Comparison of ENCODE assay signal across 8 cellular contexts in genomic region chr3:79521221-79521848, GRCh38.
DNase-seq lines count a peak whose midpoint lies in the region; ATAC-seq and TF ChIP-seq lines count a peak whose summit lies in the region.

No MANE protein-coding gene starts in this region.

- no peak overlapping the region for H3K4me2 ChIP-seq in OCI-LY1 (ENCODE audit: low read length)

- POLR2A ChIA-PET in CD8-positive, alpha-beta T cell (lab: Charles Lee) = no interaction called here

- no peak overlapping the region for H3K27ac Mint-ChIP-seq in endothelial cell (ENCODE audit: unreplicated experiment)
- H3K27ac Mint-ChIP-seq in CD8-positive, alpha-beta T cell = no peak overlapping the region

- DNase-seq in AG09319 (ENCODE audit: extremely low read depth, low read depth) (no peak), endothelial cell (ENCODE audit: low spot score) (peak; percentile 37), ovary (no peak), GM19238 (ENCODE audit: insufficient read length, low spot score) (no peak)
- no peak for DNase-seq in CD8-positive, alpha-beta T cell

- H3K36me3 ChIP-seq in OCI-LY1 (ENCODE audit: insufficient read depth, low read length) (no peaks in the 10 kb centered on the region), ovary (no peaks in the 10 kb centered on the region)
- H3K36me3 ChIP-seq in CD8-positive, alpha-beta T cell (ENCODE audit: insufficient read depth, low read length) = no peaks in the 10 kb centered on the region

- TF ChIP-seq POLR2A in GM18505 (IDR thresholded peaks at IDR 0.05; ENCODE audit: borderline replicate concordance, extremely low read depth, insufficient read depth, insufficient read length) (no peak), ovary (IDR thresholded peaks at IDR 0.05) (no peak)

- intact Hi-C loops in ovary (cut with DNase I) = no loop called here
- intact Hi-C loops in CD8-positive, alpha-beta T cell (cut with DNase I, micrococcal nuclease) = no loop called here

- no peaks in the 10 kb centered on the region for H3K27me3 Mint-ChIP-seq in endothelial cell (ENCODE audit: unreplicated experiment)
- H3K27me3 Mint-ChIP-seq in CD8-positive, alpha-beta T cell (ENCODE audit: low read depth) = no peaks in the 10 kb centered on the region

- H3K4me1 ChIP-seq in OCI-LY1 (ENCODE audit: insufficient read depth, low read length, severe bottlenecking) (no peaks in the 10 kb centered on the region), ovary (ENCODE audit: insufficient read depth) (no peaks in the 10 kb centered on the region)
- no peaks in the 10 kb centered on the region for H3K4me1 ChIP-seq in CD8-positive, alpha-beta T cell (ENCODE audit: insufficient read depth, low read length)

- H3K9me2 ChIP-seq in OCI-LY1 (ENCODE audit: low read depth, low read length) = no peaks in the 10 kb centered on the region

- ATAC-seq in GM18505 (IDR thresholded peaks at IDR 0.05; ENCODE audit: unreplicated experiment) (peak; percentile 60), HG03378 (IDR thresholded peaks at IDR 0.05; ENCODE audit: unreplicated experiment) (peak; percentile 73)
- ATAC-seq in CD8-positive, alpha-beta T cell = no peak

- no peak for TF ChIP-seq EP300 in ovary (IDR thresholded peaks at IDR 0.05)

- H2AFZ ChIP-seq in OCI-LY1 (ENCODE audit: low read length) = no peak overlapping the region

- no peak overlapping the region for H3K4me3 Mint-ChIP-seq in endothelial cell (ENCODE audit: unreplicated experiment)
- no peak overlapping the region for H3K4me3 Mint-ChIP-seq in CD8-positive, alpha-beta T cell

- no peaks in the 10 kb centered on the region for H4K20me1 ChIP-seq in OCI-LY1 (ENCODE audit: insufficient read depth, low read length)

- WGBS in ovary, 3 donors = 15 to 17% (median 17%) methylated on average over 8 of the region's 8 CpGs

- H3K9me3 ChIP-seq in OCI-LY1 (ENCODE audit: low read length) (no peaks in the 10 kb centered on the region), ovary (no peaks in the 10 kb centered on the region)
- no peaks in the 10 kb centered on the region for H3K9me3 ChIP-seq in CD8-positive, alpha-beta T cell (ENCODE audit: low read length)

- no peaks in the 10 kb centered on the region for H3K36me3 Mint-ChIP-seq in endothelial cell (ENCODE audit: low read depth, unreplicated experiment)
- no peaks in the 10 kb centered on the region for H3K36me3 Mint-ChIP-seq in CD8-positive, alpha-beta T cell

- H3K79me2 ChIP-seq in OCI-LY1 (ENCODE audit: insufficient read depth, low read length) = no peaks in the 10 kb centered on the region

- no peaks in the 10 kb centered on the region for H3K9me3 Mint-ChIP-seq in endothelial cell (ENCODE audit: unreplicated experiment)
- peaks cover 8% of the 10 kb centered on the region for H3K9me3 Mint-ChIP-seq in CD8-positive, alpha-beta T cell

- H3F3A ChIP-seq in OCI-LY1 (ENCODE audit: insufficient read depth, low read length) = no peaks in the 10 kb centered on the region

- H3K27ac ChIP-seq in OCI-LY1 (ENCODE audit: low read depth, low read length, poor library complexity, severe bottlenecking) (no peak overlapping the region), ovary (no peak overlapping the region)
- H3K27ac ChIP-seq in CD8-positive, alpha-beta T cell (ENCODE audit: low read depth, low read length) = no peak overlapping the region

- CTCF ChIA-PET in CD8-positive, alpha-beta T cell (lab: Charles Lee) = no interaction called here

- no peak overlapping the region for H3K4me3 ChIP-seq in OCI-LY1 (ENCODE audit: low read depth, low read length, poor library complexity, severe bottlenecking)
- H3K4me3 ChIP-seq in ovary = no peak overlapping the region
- H3K4me3 ChIP-seq in CD8-positive, alpha-beta T cell (ENCODE audit: low read depth, low read length) = no peak overlapping the region

- TF ChIP-seq CTCF in AG09319 (IDR thresholded peaks at IDR 0.05; ENCODE audit: low read depth, low read length) (peak; percentile 50), OCI-LY1 (IDR thresholded peaks at IDR 0.05; ENCODE audit: low read length) (peak; percentile 67), endothelial cell (IDR thresholded peaks at IDR 0.05; ENCODE audit: unreplicated experiment) (peak; percentile 86), ovary (IDR thresholded peaks at IDR 0.05) (peak; percentile 12 to 53 (median 47))
- TF ChIP-seq CTCF in CD8-positive, alpha-beta T cell (IDR thresholded peaks at IDR 0.05) = no peak

- H3K4me1 Mint-ChIP-seq in endothelial cell (ENCODE audit: unreplicated experiment) = peaks cover 13% of the 10 kb centered on the region
- H3K4me1 Mint-ChIP-seq in CD8-positive, alpha-beta T cell (ENCODE audit: low read depth) = peaks cover 1% of the 10 kb centered on the region

- H3K27me3 ChIP-seq in OCI-LY1 (ENCODE audit: insufficient read depth, low read length) (no peaks in the 10 kb centered on the region), ovary (no peaks in the 10 kb centered on the region)
- H3K27me3 ChIP-seq in CD8-positive, alpha-beta T cell (ENCODE audit: insufficient read depth, low read length) = no peaks in the 10 kb centered on the region

- H3K9ac ChIP-seq in OCI-LY1 (ENCODE audit: low read length) = no peak overlapping the region
